ENCODE assay signal across 8 cellular contexts in genomic region chr1:196317535-196318522, GRCh38.
A peak's percentile ranks its signal among the peaks of the same experiment; 100 is the strongest.
DNase-seq lines count a peak whose midpoint lies in the region; ATAC-seq and TF ChIP-seq lines count a peak whose summit lies in the region.

No MANE protein-coding gene starts in this region.

- no peak for ATAC-seq in heart right ventricle
- ATAC-seq in Right ventricle myocardium inferior = no peak
- no peak for ATAC-seq in HG02588 (IDR thresholded peaks at IDR 0.05; ENCODE audit: unreplicated experiment)
- ATAC-seq in HG03097 (IDR thresholded peaks at IDR 0.05; ENCODE audit: low FRiP score, unreplicated experiment) = no peak
- ATAC-seq in GM18858 (IDR thresholded peaks at IDR 0.05; ENCODE audit: unreplicated experiment) = no peak

- H3K27ac ChIP-seq in heart right ventricle = no peak overlapping the region
- H3K27ac ChIP-seq in neural cell (ENCODE audit: low read length) = no peak overlapping the region

- TF ChIP-seq EP300 in neural cell (conservative IDR thresholded peaks at IDR 0.05; ENCODE audit: poor library complexity, severe bottlenecking) = no peak

- H3K79me2 ChIP-seq in neural cell (replicated peaks; ENCODE audit: insufficient read depth, low read length) = no peaks in the 10 kb centered on the region

- no peaks in the 10 kb centered on the region for H3K9me2 ChIP-seq in neural cell (ENCODE audit: insufficient read depth, low read length)

- no peaks in the 10 kb centered on the region for H3F3A ChIP-seq in neural cell (ENCODE audit: insufficient read depth, low read length, poor library complexity, severe bottlenecking)

- TF ChIP-seq CTCF in heart right ventricle (IDR thresholded peaks at IDR 0.05) (peak in 7 of 9 donors; percentile 32 to 63 (median 53)), neural cell (IDR thresholded peaks at IDR 0.05; ENCODE audit: poor library complexity, severe bottlenecking) (peak; percentile 74)

- intact Hi-C loops in heart right ventricle (cut with DNase I) = loop anchor here in 3 of 10 donors (5.0 to 10.0 kb wide), 3 partner anchors 173 to 344 kb away; partner anchors contain the start of gene CFH (in 1 of the 3)
- intact Hi-C loops in Right ventricle myocardium inferior (cut with DNase I) = loop anchor here (5.0 kb wide), 1 partner anchor 344 kb away; no protein-coding TSS in a partner anchor

- H3K9me3 ChIP-seq in heart right ventricle (no peaks in the 10 kb centered on the region), neural cell (ENCODE audit: low read length) (no peaks in the 10 kb centered on the region)

- H3K27me3 ChIP-seq in heart right ventricle (no peaks in the 10 kb centered on the region), neural cell (ENCODE audit: insufficient read depth, low read depth, low read length) (no peaks in the 10 kb centered on the region)

- H3K4me2 ChIP-seq in neural cell (ENCODE audit: low read length) = no peak overlapping the region

- H4K20me1 ChIP-seq in neural cell (ENCODE audit: insufficient read depth) = no peaks in the 10 kb centered on the region

- WGBS in heart right ventricle, 2 donors = 72 to 85% methylated on average over 8 of the region's 8 CpGs

- H3K9ac ChIP-seq in neural cell (ENCODE audit: low read length) = no peak overlapping the region

- DNase-seq in heart right ventricle (peak in 1 of 2 donors; percentile 7), Right ventricle myocardium inferior (ENCODE audit: missing footprints) (no peak), NCI-H345 treated with DMSO at 0.1 percent for 48 hours (lab: John Stamatoyannopoulos, UW; ENCODE audit: unreplicated experiment) (peak; percentile 12), cerebellar cortex (ENCODE audit: low spot score) (peak; percentile 34)

- H3K4me1 ChIP-seq in heart right ventricle = no peaks in the 10 kb centered on the region

- peak; percentile 79 for TF ChIP-seq RAD21 in neural cell (conservative IDR thresholded peaks at IDR 0.05)

- H3K36me3 ChIP-seq in heart right ventricle = no peaks in the 10 kb centered on the region
- H3K36me3 ChIP-seq in neural cell (ENCODE audit: insufficient read depth, low read length) = no peaks in the 10 kb centered on the region

- H2AFZ ChIP-seq in neural cell (ENCODE audit: low read depth, low read length) = no peak overlapping the region

- no peak overlapping the region for H3K4me3 ChIP-seq in heart right ventricle
- no peak overlapping the region for H3K4me3 ChIP-seq in neural cell (ENCODE audit: low read length)

TF ChIP-seq in neural cell, 6 proteins besides CTCF, POLR2A, EP300 and RAD21:
- no peak for TF ChIP-seq POLR2AphosphoS5 (IDR thresholded peaks at IDR 0.05)
- TF ChIP-seq SMC3 (conservative IDR thresholded peaks at IDR 0.05; ENCODE audit: poor library complexity) = peak; percentile 82
